Comparison of ENCODE assay signal across 28 cellular contexts in the genomic region with DNA sequence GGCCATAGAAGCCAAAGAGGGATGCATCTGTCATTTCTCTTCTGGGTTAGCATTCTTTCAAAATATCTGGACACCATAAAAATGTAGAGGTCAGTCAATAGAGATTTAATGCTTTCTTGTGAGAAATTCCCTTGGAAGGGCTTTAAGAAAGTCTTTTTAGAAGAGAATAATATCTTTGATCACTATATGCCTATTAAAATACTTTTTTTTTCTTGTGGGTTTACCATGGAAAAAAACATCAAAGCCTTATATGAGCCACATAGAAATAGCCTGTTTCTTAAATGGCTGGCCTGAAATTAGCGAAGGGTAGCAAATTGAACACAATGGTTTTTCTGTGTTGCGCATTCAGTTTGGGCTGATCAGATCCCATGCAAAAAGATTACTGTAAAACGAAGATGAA.
"Had no signal": no experiment of that assay in that cellular context is flagged by ENCODE, and none has a peak within 500 bp of the region (broad histone marks: within the 10 kb centered on the region; RNA-seq: fewer than 3 reads in every experiment).

No MANE protein-coding gene starts in this region.

- H3K27ac ChIP-seq: stomach, suprapubic skin, testis, thoracic aorta, thyroid gland, tibial artery, tibial nerve, transverse colon, upper lobe of left lung, upper lobe of right lung, uterus, vagina had no signal

- H3K4me1 Mint-ChIP-seq: stimulated activated effector memory CD8-positive, alpha-beta T cell treated with anti-CD3 and anti-CD28 coated beads, Interleukin-12 subunit alpha, Interleukin-12 subunit beta, amount 100 ng/mL, for 72 hours; stimulated activated naive CD8-positive, alpha-beta T cell treated with anti-CD3 and anti-CD28 coated beads, Interleukin-15, amount 100 ng/mL, for 72 hours had no signal

- H3K4me3 ChIP-seq: stomach, suprapubic skin, testis, thoracic aorta, thyroid gland, tibial artery, tibial nerve, transverse colon, upper lobe of left lung, upper lobe of right lung, uterus, vagina had no signal

- H3K36me3 ChIP-seq: suprapubic skin, thoracic aorta, thyroid gland, transverse colon, upper lobe of left lung, upper lobe of right lung, uterus, vagina had no signal

- H3K9me3 Mint-ChIP-seq: stimulated activated effector memory CD8-positive, alpha-beta T cell treated with anti-CD3 and anti-CD28 coated beads, Interleukin-12 subunit alpha, Interleukin-12 subunit beta, amount 100 ng/mL, for 72 hours; stimulated activated memory B cell treated with anti-CD40 and anti-IgM and Interleukin-4, amounts not matched to agents 10 μg/mL and 1 μg/mL and 100 μg/mL, for 72 hours; stimulated activated naive B cell treated with anti-CD40 and anti-IgM and Interleukin-4, amounts not matched to agents 10 μg/mL and 1 μg/mL and 100 μg/mL, for 72 hours; stimulated activated naive CD8-positive, alpha-beta T cell treated with anti-CD3 and anti-CD28 coated beads, Interleukin-15, amount 100 ng/mL, for 72 hours; stimulated activated naive CD8-positive, alpha-beta T cell treated with anti-CD3 and anti-CD28 coated beads, Interleukin-15, Interleukin-2, amounts not matched to agents 100 ng/mL and 50 ng/mL, for 24 hours; type B pancreatic cell had no signal

- H3K27ac Mint-ChIP-seq: stimulated activated effector memory CD8-positive, alpha-beta T cell treated with anti-CD3 and anti-CD28 coated beads, Interleukin-12 subunit alpha, Interleukin-12 subunit beta, amount 100 ng/mL, for 72 hours; stimulated activated memory B cell treated with anti-CD40 and anti-IgM and Interleukin-4, amounts not matched to agents 10 μg/mL and 1 μg/mL and 100 μg/mL, for 72 hours; stimulated activated naive B cell treated with anti-CD40 and anti-IgM and Interleukin-4, amounts not matched to agents 10 μg/mL and 1 μg/mL and 100 μg/mL, for 72 hours; stimulated activated naive CD8-positive, alpha-beta T cell treated with anti-CD3 and anti-CD28 coated beads, Interleukin-15, amount 100 ng/mL, for 72 hours; stimulated activated naive CD8-positive, alpha-beta T cell treated with anti-CD3 and anti-CD28 coated beads, Interleukin-15, Interleukin-2, amounts not matched to agents 100 ng/mL and 50 ng/mL, for 24 hours; type B pancreatic cell had no signal

- H3K4me3 Mint-ChIP-seq: stimulated activated effector memory CD8-positive, alpha-beta T cell treated with anti-CD3 and anti-CD28 coated beads, Interleukin-12 subunit alpha, Interleukin-12 subunit beta, amount 100 ng/mL, for 72 hours; stimulated activated memory B cell treated with anti-CD40 and anti-IgM and Interleukin-4, amounts not matched to agents 10 μg/mL and 1 μg/mL and 100 μg/mL, for 72 hours; stimulated activated naive B cell treated with anti-CD40 and anti-IgM and Interleukin-4, amounts not matched to agents 10 μg/mL and 1 μg/mL and 100 μg/mL, for 72 hours; stimulated activated naive CD8-positive, alpha-beta T cell treated with anti-CD3 and anti-CD28 coated beads, Interleukin-15, amount 100 ng/mL, for 72 hours; stimulated activated naive CD8-positive, alpha-beta T cell treated with anti-CD3 and anti-CD28 coated beads, Interleukin-15, Interleukin-2, amounts not matched to agents 100 ng/mL and 50 ng/mL, for 24 hours; type B pancreatic cell had no signal

- H3K36me3 Mint-ChIP-seq: stimulated activated effector memory CD8-positive, alpha-beta T cell treated with anti-CD3 and anti-CD28 coated beads, Interleukin-12 subunit alpha, Interleukin-12 subunit beta, amount 100 ng/mL, for 72 hours had no signal

- H3K27me3 ChIP-seq: stomach, suprapubic skin, testis, thyroid gland, tibial artery, tibial nerve, transverse colon, upper lobe of left lung, upper lobe of right lung, uterus, vagina had no signal

- H3K27me3 Mint-ChIP-seq: stimulated activated memory B cell treated with anti-CD40 and anti-IgM and Interleukin-4, amounts not matched to agents 10 μg/mL and 1 μg/mL and 100 μg/mL, for 72 hours; type B pancreatic cell had no signal

- DNase-seq: stimulated activated CD4-positive, alpha-beta T cell treated with anti-CD3 and anti-CD28 coated beads, Interleukin-2, amount 100 ng/mL, for 48 hours; stimulated activated CD4-positive, alpha-beta T cell treated with anti-CD3 and anti-CD28 coated beads, Interleukin-4, amount 100 ng/mL, for 1 hour; stimulated activated CD4-positive, alpha-beta T cell treated with anti-CD3 and anti-CD28 coated beads, Interleukin-4, amount 100 ng/mL, for 24 hours; stimulated activated CD4-positive, alpha-beta T cell treated with anti-CD3 and anti-CD28 coated beads, Interleukin-4, amount 100 ng/mL, for 4 hours; stimulated activated CD8-positive, alpha-beta memory T cell treated with anti-CD3 and anti-CD28 coated beads, Interleukin-4, amount 100 ng/mL, for 48 hours; stimulated activated naive B cell treated with anti-CD40 and anti-IgM and Interleukin-4, amounts not matched to agents 10 μg/mL and 1 μg/mL and 100 μg/mL, for 72 hours; stimulated activated naive CD4-positive, alpha-beta T cell; stimulated activated naive CD4-positive, alpha-beta T cell treated with Interleukin-2 at 50 U/mL for 16 hours; stimulated activated naive CD8-positive, alpha-beta T cell treated with anti-CD3 and anti-CD28 coated beads, Interleukin-15, amount 100 ng/mL, for 72 hours; stimulated activated naive CD8-positive, alpha-beta T cell treated with anti-CD3 and anti-CD28 coated beads, Interleukin-15, Interleukin-2, amounts not matched to agents 100 U/mL and 50 U/mL, for 24 hours; stomach; substantia nigra; testis; thyroid gland; transverse colon; trophoblast cell; upper lobe of left lung; upper lobe of right lung; uterus had no signal

- H3K9me3 ChIP-seq: stomach, suprapubic skin, testis, thoracic aorta, thyroid gland, tibial artery, tibial nerve, transverse colon, upper lobe of left lung, upper lobe of right lung, uterus, vagina had no signal
